In the genomic region with DNA sequence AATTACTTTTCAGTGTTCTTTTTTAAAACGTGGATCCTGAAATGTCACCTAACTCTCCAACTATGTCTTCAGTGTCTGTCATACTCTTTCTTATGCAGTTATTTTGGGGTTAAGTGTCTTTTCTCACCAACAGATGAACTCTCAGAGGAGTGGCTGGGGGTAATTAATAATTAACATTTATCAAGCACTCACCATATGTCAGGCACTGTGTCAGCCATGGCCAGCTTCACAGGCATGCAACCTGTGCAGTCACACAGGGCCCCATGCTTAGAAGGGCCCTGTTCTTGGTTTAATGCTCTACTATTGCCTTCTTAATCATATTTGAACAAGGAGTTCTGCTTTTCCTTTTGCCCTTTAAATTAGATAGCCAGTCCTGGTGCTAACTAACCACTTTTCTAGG, we compare ENCODE assay signal across 14 cellular contexts. TPM values are rescaled to one million over a fixed set of nuclear protein-coding genes. Genes with fewer than 3 reads are reported as not detected.
DNase-seq lines count a peak whose midpoint lies in the region; ATAC-seq and TF ChIP-seq lines count a peak whose summit lies in the region.
"Had no signal": no experiment of that assay in that cellular context is flagged by ENCODE, and none has a peak within 500 bp of the region (broad histone marks: within the 10 kb centered on the region; RNA-seq: fewer than 3 reads in every experiment).

No MANE protein-coding gene starts in this region.

- peak; percentile 41 for ATAC-seq in HG02981 (IDR thresholded peaks at IDR 0.05; ENCODE audit: unreplicated experiment)
- ATAC-seq: HCT116 had no signal

- H3K36me3 Mint-ChIP-seq in endothelial cell (ENCODE audit: low read depth, unreplicated experiment): peaks cover 55% of the 10 kb centered on the region

- no peak overlapping the region for H3K27ac Mint-ChIP-seq in endothelial cell (ENCODE audit: unreplicated experiment)

- peaks cover 21% of the 10 kb centered on the region for H3K27me3 Mint-ChIP-seq in endothelial cell (ENCODE audit: unreplicated experiment)

- H3K4me1 Mint-ChIP-seq in endothelial cell (ENCODE audit: unreplicated experiment): peaks cover 49% of the 10 kb centered on the region

- peak overlapping the region; percentile 59 for H3K4me3 Mint-ChIP-seq in endothelial cell (ENCODE audit: unreplicated experiment)

- DNase-seq in DMS53 (lab: John Stamatoyannopoulos, UW) (peak; percentile 67), endothelial cell (ENCODE audit: low spot score) (no peak), renal cortical epithelial cell (ENCODE audit: low read depth) (peak; percentile 62), DMS153 (lab: John Stamatoyannopoulos, UW) (no peak)
- no peak for DNase-seq in stimulated activated CD4-positive, alpha-beta T cell treated with anti-CD3 and anti-CD28 coated beads, Interleukin-12 subunit alpha, Interleukin-12 subunit beta, amount 100 ng/mL, for 4 hours
- no peak for DNase-seq in stimulated activated CD4-positive, alpha-beta T cell treated with anti-CD3 and anti-CD28 coated beads, Interleukin-4, amount 100 ng/mL, for 24 hours
- DNase-seq: GM23248, Karpas-422, MM.1S, NCI-H2029, NCI-H526, PC-9 had no signal

- H3K9me3 Mint-ChIP-seq in endothelial cell (ENCODE audit: unreplicated experiment): peaks cover 6% of the 10 kb centered on the region

- no peak for TF ChIP-seq CTCF in endothelial cell (IDR thresholded peaks at IDR 0.05; ENCODE audit: unreplicated experiment)

RNA-seq across cellular contexts. Expression of a gene that starts 3.5 kb away (rescaled TPM):
- total RNA-seq in endothelial cell (ENCODE audit: unreplicated experiment) (51.1 TPM), renal cortical epithelial cell (16.0 and 27.6 TPM in 2 replicates)

RNA-seq across cellular contexts. Expression of a gene that starts 16.0 kb away (rescaled TPM):
- total RNA-seq in endothelial cell (ENCODE audit: unreplicated experiment) (18.3 TPM), renal cortical epithelial cell (4.9 and 5.0 TPM in 2 replicates)

RNA-seq across cellular contexts. Expression of a gene that starts 37.2 kb away (rescaled TPM):
- total RNA-seq in endothelial cell (ENCODE audit: unreplicated experiment): not detected
- total RNA-seq in renal cortical epithelial cell: not detected in 2 replicates
- total RNA-seq: GM23248, PC-9 had no signal

Comparison
In these comparisons a context has a peak if more than half of its experiments do, and no peak if none do; other contexts are left out.
1. DNase-seq: peak in DMS53 (single experiment) and renal cortical epithelial cell (single experiment); none in endothelial cell (single experiment), stimulated activated CD4-positive, alpha-beta T cell treated with anti-CD3 and anti-CD28 coated beads, Interleukin-12 subunit alpha, Interleukin-12 subunit beta, amount 100 ng/mL, for 4 hours (single experiment), DMS153 (single experiment) and stimulated activated CD4-positive, alpha-beta T cell treated with anti-CD3 and anti-CD28 coated beads, Interleukin-4, amount 100 ng/mL, for 24 hours (single experiment).